Comparison of ENCODE assay signal across 8 cellular contexts in the genomic region with DNA sequence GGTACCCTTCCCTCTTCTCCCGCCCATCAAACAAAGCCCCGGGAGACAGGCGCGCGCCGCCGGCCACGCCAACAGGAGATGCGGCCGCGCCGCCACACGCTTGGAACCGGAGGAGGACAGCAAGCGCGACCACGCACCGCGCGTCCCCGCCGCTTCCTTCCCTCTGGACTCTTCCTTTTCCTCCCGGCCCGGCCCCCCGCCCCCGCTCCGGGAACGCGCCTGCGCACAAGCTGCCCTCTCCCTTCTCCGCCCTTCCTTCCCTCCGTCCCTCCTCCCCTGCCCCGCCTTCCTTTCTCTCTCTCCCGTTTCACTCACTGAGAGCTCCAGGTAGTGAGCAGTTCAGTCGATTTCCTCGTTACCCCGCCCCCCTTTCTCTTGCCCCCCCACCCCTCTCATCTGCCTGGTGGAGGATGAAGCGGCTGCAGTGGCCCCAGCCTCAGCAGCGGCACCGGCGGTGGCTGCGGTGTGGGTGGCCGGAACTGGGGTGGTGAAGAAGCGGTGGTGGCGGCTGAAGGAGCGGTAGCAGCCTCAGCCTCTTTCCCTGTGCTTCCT. TPM values are rescaled to one million over a fixed set of nuclear protein-coding genes. Genes with fewer than 3 reads are reported as not detected.
A peak's percentile ranks its signal among the peaks of the same experiment; 100 is the strongest.
DNase-seq lines count a peak whose midpoint lies in the region; ATAC-seq and TF ChIP-seq lines count a peak whose summit lies in the region.

A gene (plus strand): TSS at position 310 of the 552 bp plus-strand sequence. CDS start 569 bp downstream, outside the sequence.

- peak; percentile 44 for ATAC-seq in GM19372 (IDR thresholded peaks at IDR 0.05; ENCODE audit: low read depth, unreplicated experiment)
- peak; percentile 45 for ATAC-seq in HG03521 (IDR thresholded peaks at IDR 0.05; ENCODE audit: unreplicated experiment)

- H3K9me3 Mint-ChIP-seq in activated CD4-positive, alpha-beta T cell treated with anti-CD3 and anti-CD28 coated beads, Interleukin-2, amount 10 ng/mL, durations not matched to agents 7 days and 5 days: no peaks in the 10 kb centered on the region

- POLR2A ChIA-PET in activated CD4-positive, alpha-beta T cell treated with anti-CD3 and anti-CD28 coated beads, Interleukin-2, amount 10 ng/mL, durations not matched to agents 7 days and 5 days (lab: Charles Lee): no interaction called here

- H3K27me3 Mint-ChIP-seq in activated CD4-positive, alpha-beta T cell treated with anti-CD3 and anti-CD28 coated beads, Interleukin-2, amount 10 ng/mL, durations not matched to agents 7 days and 5 days: peaks cover 3% of the 10 kb centered on the region

- H3K36me3 Mint-ChIP-seq in activated CD4-positive, alpha-beta T cell treated with anti-CD3 and anti-CD28 coated beads, Interleukin-2, amount 10 ng/mL, durations not matched to agents 7 days and 5 days (ENCODE audit: low read depth): peaks cover 20% of the 10 kb centered on the region

- H3K27ac Mint-ChIP-seq in activated CD4-positive, alpha-beta T cell treated with anti-CD3 and anti-CD28 coated beads, Interleukin-2, amount 10 ng/mL, durations not matched to agents 7 days and 5 days: peak within 1 kb of the TSS; percentile 96

- peaks cover 35% of the 10 kb centered on the region for H3K4me1 Mint-ChIP-seq in activated CD4-positive, alpha-beta T cell treated with anti-CD3 and anti-CD28 coated beads, Interleukin-2, amount 10 ng/mL, durations not matched to agents 7 days and 5 days

- DNase-seq in NCI-H69 (lab: John Stamatoyannopoulos, UW) (peak; percentile 99), cortex of kidney (lab: John Stamatoyannopoulos, UW) (peak; percentile 16), left kidney (ENCODE audit: low read depth, low spot score) (peak; percentile 98)
- peak; percentile 84 for DNase-seq in activated CD4-positive, alpha-beta T cell treated with anti-CD3 and anti-CD28 coated beads, Interleukin-2, amount 10 ng/mL, durations not matched to agents 7 days and 5 days
- peak; percentile 88 for DNase-seq in stimulated activated CD4-positive, alpha-beta T cell treated with anti-CD3 and anti-CD28 coated beads, Interleukin-1b, Interleukin-23, amount 100 ng/mL, for 48 hours

- H3K4me3 Mint-ChIP-seq in activated CD4-positive, alpha-beta T cell treated with anti-CD3 and anti-CD28 coated beads, Interleukin-2, amount 10 ng/mL, durations not matched to agents 7 days and 5 days: peak within 1 kb of the TSS; percentile 95

- TF ChIP-seq CTCF in C4-2B (conservative IDR thresholded peaks at IDR 0.05): no peak

- CTCF ChIA-PET in activated CD4-positive, alpha-beta T cell treated with anti-CD3 and anti-CD28 coated beads, Interleukin-2, amount 10 ng/mL, durations not matched to agents 7 days and 5 days (lab: Charles Lee): interaction anchor here (0.6 to 0.7 kb wide), 2 partner anchors 80 to 219 kb away, joined by 3 to 5 read pairs; no protein-coding TSS in a partner anchor

- H3K27ac ChIP-seq in C4-2B: peak within 1 kb of the TSS; percentile 83

RNA-seq across cellular contexts. Expression of the gene that starts here (rescaled TPM):
- total RNA-seq in activated CD4-positive, alpha-beta T cell treated with anti-CD3 and anti-CD28 coated beads, Interleukin-2, amount 10 ng/mL, durations not matched to agents 7 days and 5 days: 10 to 100 TPM; 19.0 to 20.6 TPM

Comparison
In these comparisons a context has a peak if more than half of its experiments do, and no peak if none do; other contexts are left out.
1. Peak in every context shown above with its lines: DNase-seq, ATAC-seq and H3K27ac ChIP-seq.
2. DNase-seq: peak in every context shown above with its lines; median percentile 99 in NCI-H69; 98 in left kidney; 88 in stimulated activated CD4-positive, alpha-beta T cell treated with anti-CD3 and anti-CD28 coated beads, Interleukin-1b, Interleukin-23, amount 100 ng/mL, for 48 hours; 84 in activated CD4-positive, alpha-beta T cell treated with anti-CD3 and anti-CD28 coated beads, Interleukin-2, amount 10 ng/mL, durations not matched to agents 7 days and 5 days; 16 in cortex of kidney.